ENCODE assay signal across 11 cellular contexts in genomic region chr2:158984554-158985207, GRCh38. TPM values are rescaled to one million over a fixed set of nuclear protein-coding genes. Genes with fewer than 3 reads are reported as not detected.
A peak's percentile ranks its signal among the peaks of the same experiment; 100 is the strongest.
DNase-seq lines count a peak whose midpoint lies in the region; ATAC-seq and TF ChIP-seq lines count a peak whose summit lies in the region.
"Had no signal": no experiment of that assay in that cellular context is flagged by ENCODE, and none has a peak within 500 bp of the region (broad histone marks: within the 10 kb centered on the region; RNA-seq: fewer than 3 reads in every experiment).

No MANE protein-coding gene starts in this region.

- H3K9me3 Mint-ChIP-seq in mesothelial cell of epicardium (no peaks in the 10 kb centered on the region), endodermal cell (no peaks in the 10 kb centered on the region)
- H3K9me3 Mint-ChIP-seq: dendritic cell treated with granulocyte-macrophage colony-stimulating factor and Interleukin-4, amounts not matched to agents 40 ng/mL and 50 ng/mL, for 4 days had no signal

- intact Hi-C loops in aorta (cut with DNase I), result no loop called here

- POLR2A ChIA-PET in HEK293T (lab: Yijun Ruan, JAX), result interaction anchor here (0.7 to 1.3 kb wide), 2 partner anchors 14 to 15 kb away, joined by 4 to 5 read pairs; no protein-coding TSS in a partner anchor

- H3K27ac ChIP-seq in aorta (ENCODE audit: low read depth in 1 of 2, low read length in 2 of 2) (no peak overlapping the region), endodermal cell (ENCODE audit: low read depth, low read length) (no peak overlapping the region)

- H3K27ac Mint-ChIP-seq in mesothelial cell of epicardium (peak overlapping the region; percentile 73), endodermal cell (no peak overlapping the region)
- H3K27ac Mint-ChIP-seq: dendritic cell treated with granulocyte-macrophage colony-stimulating factor and Interleukin-4, amounts not matched to agents 40 ng/mL and 50 ng/mL, for 4 days had no signal

- DNase-seq in DMS153 (lab: John Stamatoyannopoulos, UW) (peak; percentile 42), NCI-H2196 (lab: John Stamatoyannopoulos, UW; ENCODE audit: unreplicated experiment) (peak; percentile 58), cerebellum (ENCODE audit: low spot score) (peak; percentile 60), mesothelial cell of epicardium (ENCODE audit: low spot score in 2 of 2, unreplicated experiment in 2 of 2) (no peak), HEK293T (ENCODE audit: extremely low spot score) (no peak), aorta (no peak), endodermal cell (no peak)
- DNase-seq: activated gamma-delta T cell, mesenchymal stem cell had no signal

- WGBS in aorta, 2 donors, result 6 to 11% methylated on average over 5 of the region's 5 CpGs
- 67 to 80% methylated on average over 2 to 5 of the region's 5 CpGs for WGBS in endodermal cell (ENCODE audit: insufficient coverage in 1 of 2, insufficient read length in 1 of 2), 2 experiments

- H3K4me1 Mint-ChIP-seq in mesothelial cell of epicardium (peaks cover 71% of the 10 kb centered on the region), endodermal cell (peaks cover 16% of the 10 kb centered on the region)

- H3K27me3 Mint-ChIP-seq in mesothelial cell of epicardium (ENCODE audit: low read depth) (no peaks in the 10 kb centered on the region), endodermal cell (ENCODE audit: insufficient read depth) (peaks cover 11% of the 10 kb centered on the region)
- H3K27me3 Mint-ChIP-seq: dendritic cell treated with granulocyte-macrophage colony-stimulating factor and Interleukin-4, amounts not matched to agents 40 ng/mL and 50 ng/mL, for 4 days had no signal

- TF ChIP-seq CTCF in mesothelial cell of epicardium (IDR thresholded peaks at IDR 0.05; ENCODE audit: unreplicated experiment) (no peak), endodermal cell (conservative IDR thresholded peaks at IDR 0.05) (no peak)

- H3K4me3 ChIP-seq in aorta (ENCODE audit: low read length in 2 of 2) (no peak overlapping the region), endodermal cell (ENCODE audit: low read length) (no peak overlapping the region)

- CTCF ChIA-PET in HEK293T (lab: Yijun Ruan, JAX), result interaction anchor here (1.6 kb wide), 1 partner anchor 12 kb away, joined by 5 read pairs; no protein-coding TSS in a partner anchor

- H3K36me3 Mint-ChIP-seq in mesothelial cell of epicardium (peaks cover 2% of the 10 kb centered on the region), endodermal cell (ENCODE audit: low read depth) (no peaks in the 10 kb centered on the region)

- no peaks in the 10 kb centered on the region for H3K36me3 ChIP-seq in aorta (ENCODE audit: control insufficient read depth in 1 of 2, insufficient read depth in 2 of 2, low read length in 1 of 2)
- no peaks in the 10 kb centered on the region for H3K36me3 ChIP-seq in endodermal cell (ENCODE audit: control insufficient read depth, insufficient read depth, low read length)

- no peak overlapping the region for H3K9ac ChIP-seq in endodermal cell (ENCODE audit: extremely low read depth, low read length, poor library complexity, severe bottlenecking)

- H3K4me3 Mint-ChIP-seq in mesothelial cell of epicardium (no peak overlapping the region), endodermal cell (no peak overlapping the region)
- H3K4me3 Mint-ChIP-seq: dendritic cell treated with granulocyte-macrophage colony-stimulating factor and Interleukin-4, amounts not matched to agents 40 ng/mL and 50 ng/mL, for 4 days had no signal

- no peak for ATAC-seq in HG02763 (IDR thresholded peaks at IDR 0.05; ENCODE audit: unreplicated experiment)
- ATAC-seq in aorta (ENCODE audit: low FRiP score), result no peak

- H3K9me3 ChIP-seq in aorta (ENCODE audit: control insufficient read depth, low read length) (no peaks in the 10 kb centered on the region), endodermal cell (ENCODE audit: control insufficient read depth, low read length) (no peaks in the 10 kb centered on the region)

- peaks cover 3 to 7% of the 10 kb centered on the region in 2 donors for H3K4me1 ChIP-seq in aorta (ENCODE audit: control insufficient read depth in 1 of 2, insufficient read depth in 2 of 2, low read length in 2 of 2)
- peaks cover 12% of the 10 kb centered on the region for H3K4me1 ChIP-seq in endodermal cell (ENCODE audit: control insufficient read depth, insufficient read depth, low read length)

- H3K27me3 ChIP-seq in aorta (ENCODE audit: control insufficient read depth in 1 of 2, insufficient read depth in 2 of 2, low read length in 1 of 2) (no peaks in the 10 kb centered on the region), endodermal cell (ENCODE audit: control insufficient read depth, insufficient read depth, low read length, poor library complexity, severe bottlenecking) (no peaks in the 10 kb centered on the region)

TF ChIP-seq in HEK293T, 16 proteins besides CTCF, POLR2A, EP300 and RAD21:
- TF ChIP-seq SP1 (IDR thresholded peaks at IDR 0.05) (no peak), NFRKB (IDR thresholded peaks at IDR 0.05) (no peak), HDGF (IDR thresholded peaks at IDR 0.05; ENCODE audit: borderline replicate concordance) (no peak), FOXA1 (IDR thresholded peaks at IDR 0.05) (no peak), SUZ12 (IDR thresholded peaks at IDR 0.05) (no peak), ARNT (IDR thresholded peaks at IDR 0.05) (no peak), ELF4 (IDR thresholded peaks at IDR 0.05) (no peak), FOXK2 (IDR thresholded peaks at IDR 0.05) (no peak), FOXM1 (IDR thresholded peaks at IDR 0.05; ENCODE audit: borderline replicate concordance) (no peak), CTBP1 (IDR thresholded peaks at IDR 0.05; ENCODE audit: borderline replicate concordance) (no peak), LEF1 (IDR thresholded peaks at IDR 0.05; ENCODE audit: borderline replicate concordance) (no peak), L3MBTL2 (conservative IDR thresholded peaks at IDR 0.05) (no peak), PKNOX1 (IDR thresholded peaks at IDR 0.05) (no peak), ZNF384 (IDR thresholded peaks at IDR 0.05) (no peak), TARDBP (IDR thresholded peaks at IDR 0.05) (no peak), BHLHE40 (IDR thresholded peaks at IDR 0.05; ENCODE audit: borderline replicate concordance) (no peak)
TF ChIP-seq in HEK293T: peak in this region for 0.

RNA-seq across cellular contexts. Expression of gene TANC1, which starts 16.2 kb away (rescaled TPM):
- total RNA-seq in cerebellum (40.3 TPM), mesothelial cell of epicardium (132 to 138 TPM (median 134 TPM) in 3 replicates), aorta (10 to 100 TPM; 56.9 to 58.3 TPM), endodermal cell (1 to 10 TPM; 2.9 to 9.5 TPM)
- 10 to 100 TPM in 1 of 2 donors, 1 to 10 TPM in 1; 7.8 to 39.2 TPM for polyA plus RNA-seq in aorta
- 15.0 TPM for polyA plus RNA-seq in endodermal cell (2013, experiment 1 of 2)
- polyA plus RNA-seq in endodermal cell (2013, experiment 2 of 2), result 15.6 TPM

Comparison
In these comparisons a context has a peak if more than half of its experiments do, and no peak if none do; other contexts are left out.
1. DNase-seq: peak in DMS153 (single experiment), NCI-H2196 (single experiment) and cerebellum (single experiment); none in mesothelial cell of epicardium (0 of 2), HEK293T (single experiment), aorta (0 of 2) and endodermal cell (single experiment).